Comparison of ENCODE assay signal across 22 cellular contexts in genomic region chr3:161400650-161401049, GRCh38. TPM values are rescaled to one million over a fixed set of nuclear protein-coding genes. Genes with fewer than 3 reads are reported as not detected.
DNase-seq lines count a peak whose midpoint lies in the region; ATAC-seq and TF ChIP-seq lines count a peak whose summit lies in the region.
"Had no signal": no experiment of that assay in that cellular context is flagged by ENCODE, and none has a peak within 500 bp of the region (broad histone marks: within the 10 kb centered on the region; RNA-seq: fewer than 3 reads in every experiment).

No MANE protein-coding gene starts in this region.

- H3K4me3 ChIP-seq in SK-N-SH (ENCODE audit: low read depth in 2 of 2, low read length in 1 of 2): no peak overlapping the region
- H3K4me3 ChIP-seq in GM23338: no peak overlapping the region
- H3K4me3 ChIP-seq in liver (ENCODE audit: low read depth in 1 of 3, low read length in 3 of 3): no peak overlapping the region
- no peak overlapping the region for H3K4me3 ChIP-seq in mesodermal cell (ENCODE audit: extremely low read depth, insufficient read depth, low read length, poor library complexity, severe bottlenecking)
- no peak overlapping the region for H3K4me3 ChIP-seq in dorsolateral prefrontal cortex
- H3K4me3 ChIP-seq: A549; BLaER1 treated with 17β-estradiol and CSF1 and Interleukin-3, amounts not matched to agents 10 nM and 100 nM; GM12878 had no signal

- H3F3A ChIP-seq in SK-N-SH (replicated peaks; ENCODE audit: insufficient read depth) (no peaks in the 10 kb centered on the region), GM23338 (replicated peaks; ENCODE audit: low read depth) (no peaks in the 10 kb centered on the region)

- H3K79me2 ChIP-seq in SK-N-SH (ENCODE audit: insufficient read depth) (no peaks in the 10 kb centered on the region), GM23338 (replicated peaks; ENCODE audit: insufficient read depth) (no peaks in the 10 kb centered on the region)

- H3K27me3 ChIP-seq in SK-N-SH (ENCODE audit: insufficient read depth) (no peaks in the 10 kb centered on the region), GM23338 (ENCODE audit: insufficient read depth) (no peaks in the 10 kb centered on the region), liver (ENCODE audit: control insufficient read depth in 4 of 4, insufficient read depth in 4 of 4, low read length in 3 of 4) (no peaks in the 10 kb centered on the region), dorsolateral prefrontal cortex (no peaks in the 10 kb centered on the region)
- H3K27me3 ChIP-seq: BE2C; BLaER1 treated with 17β-estradiol and CSF1 and Interleukin-3, amounts not matched to agents 10 nM and 100 nM had no signal

- no peak overlapping the region for H3K4me3 Mint-ChIP-seq in GM23338
- H3K4me3 Mint-ChIP-seq: CD14-positive monocyte; CD4-positive, alpha-beta T cell; CD8-positive, alpha-beta memory T cell; H9 had no signal

- CTCF ChIA-PET in SK-N-SH (lab: Yijun Ruan, JAX): interaction anchor here (0.7 to 4.5 kb wide), 4 partner anchors 8 to 559 kb away, joined by 3 to 17 read pairs (median 4); no protein-coding TSS in a partner anchor

- H3K27me3 Mint-ChIP-seq in GM23338 (ENCODE audit: insufficient read depth, low read depth, poor library complexity): peaks cover 4% of the 10 kb centered on the region
- H3K27me3 Mint-ChIP-seq: CD4-positive, alpha-beta T cell had no signal

- H3K9ac ChIP-seq in SK-N-SH: no peak overlapping the region
- no peak overlapping the region for H3K9ac ChIP-seq in liver (ENCODE audit: low read depth in 1 of 2, low read length in 2 of 2)
- H3K9ac ChIP-seq: BLaER1 treated with 17β-estradiol and CSF1 and Interleukin-3, amounts not matched to agents 10 nM and 100 nM had no signal

- H3K4me1 ChIP-seq in SK-N-SH (ENCODE audit: control insufficient read depth in 1 of 2, insufficient read depth in 2 of 2, low read depth in 1 of 2, low read length in 1 of 2) (peaks cover 0 to 13% of the 10 kb centered on the region in 2 experiments; a peak in 2 of 4 replicates), GM23338 (ENCODE audit: insufficient read depth) (no peaks in the 10 kb centered on the region), liver (ENCODE audit: control insufficient read depth in 4 of 4, insufficient read depth in 4 of 4, low read length in 3 of 4) (peaks cover 0 to 8% (median 2%) of the 10 kb centered on the region in 4 donors), mesodermal cell (ENCODE audit: control insufficient read depth, insufficient read depth, low read length, poor library complexity, severe bottlenecking) (no peaks in the 10 kb centered on the region)
- H3K4me1 ChIP-seq: A549 had no signal

- TF ChIP-seq CTCF in SK-N-SH (IDR thresholded peaks at IDR 0.05) (no peak), GM23338 (conservative IDR thresholded peaks at IDR 0.05; ENCODE audit: low read depth in 2 of 2) (no peak), liver (IDR thresholded peaks at IDR 0.05; ENCODE audit: low read depth, low read length, missing input control) (no peak), dorsolateral prefrontal cortex (IDR thresholded peaks at IDR 0.05 in 54 of 56, conservative IDR thresholded peaks at IDR 0.05 in 2 of 56; ENCODE audit: low read depth in 1 of 56, partially characterized antibody in 56 of 56) (no peak)

- H3K9me3 Mint-ChIP-seq in GM23338: peaks cover 15% of the 10 kb centered on the region; the same call in 2 of the 3 replicates

- no peak for ATAC-seq in SK-N-SH treated with all-trans-retinoic acid at 6 μM for 48 hours
- ATAC-seq in GM23338: no peak
- no peak for ATAC-seq in GM21737 (IDR thresholded peaks at IDR 0.05; ENCODE audit: unreplicated experiment)
- ATAC-seq: A549, GM12878, HCT116 had no signal

- H4K20me1 ChIP-seq in SK-N-SH (ENCODE audit: insufficient read depth) (no peaks in the 10 kb centered on the region), GM23338 (replicated peaks; ENCODE audit: insufficient read depth) (no peaks in the 10 kb centered on the region)
- H4K20me1 ChIP-seq: BLaER1 treated with 17β-estradiol and CSF1 and Interleukin-3, amounts not matched to agents 10 nM and 100 nM had no signal

- no peaks in the 10 kb centered on the region for H3K36me3 ChIP-seq in SK-N-SH (replicated peaks in 1 of 2; ENCODE audit: control insufficient read depth in 1 of 2, insufficient read depth in 2 of 2, low read length in 1 of 2)
- H3K36me3 ChIP-seq in GM23338 (ENCODE audit: insufficient read depth): no peaks in the 10 kb centered on the region
- H3K36me3 ChIP-seq in liver (ENCODE audit: control insufficient read depth in 4 of 4, insufficient read depth in 3 of 4, low read depth in 1 of 4, low read length in 3 of 4): no peaks in the 10 kb centered on the region
- H3K36me3 ChIP-seq in mesodermal cell (ENCODE audit: control insufficient read depth, insufficient read depth, low read length): no peaks in the 10 kb centered on the region
- H3K36me3 ChIP-seq: BE2C; BLaER1 treated with 17β-estradiol and CSF1 and Interleukin-3, amounts not matched to agents 10 nM and 100 nM had no signal

- H3K9me2 ChIP-seq in SK-N-SH: no peaks in the 10 kb centered on the region
- H3K9me2 ChIP-seq in GM23338 (ENCODE audit: insufficient read depth): no peaks in the 10 kb centered on the region; the same call in 1 of the 2 replicates

- DNase-seq in SK-N-SH: no peak
- DNase-seq in GM23338 (ENCODE audit: low spot score): no peak
- no peak for DNase-seq in dorsolateral prefrontal cortex
- DNase-seq: ACHN; AML-193; CD4-positive, alpha-beta T cell; CD8-positive, alpha-beta memory T cell; DMS 273 treated with DMSO at 0.1 percent for 48 hours; DMS79; GDM1; H9 had no signal

- no peak for TF ChIP-seq EP300 in SK-N-SH (IDR thresholded peaks at IDR 0.05; ENCODE audit: borderline replicate concordance in 1 of 2, low read depth in 1 of 2, low read length in 1 of 2)

- no peaks in the 10 kb centered on the region for H3K4me1 Mint-ChIP-seq in GM23338
- H3K4me1 Mint-ChIP-seq: H9 had no signal

- TF ChIP-seq RAD21 in SK-N-SH (IDR thresholded peaks at IDR 0.05; ENCODE audit: low read length) (no peak), liver (IDR thresholded peaks at IDR 0.05) (no peak)

- H3K27ac Mint-ChIP-seq in GM23338: no peak overlapping the region
- H3K27ac Mint-ChIP-seq: CD14-positive monocyte; CD4-positive, alpha-beta T cell; CD8-positive, alpha-beta memory T cell; H9 had no signal

- H3K9me3 ChIP-seq in SK-N-SH (no peaks in the 10 kb centered on the region), liver (ENCODE audit: control insufficient read depth in 4 of 4, low read length in 3 of 4) (no peaks in the 10 kb centered on the region), mesodermal cell (ENCODE audit: control insufficient read depth, low read length) (peaks cover 5% of the 10 kb centered on the region)
- H3K9me3 ChIP-seq: BE2C had no signal

- peaks cover 20% of the 10 kb centered on the region; the same call in 2 of the 3 replicates for H3K36me3 Mint-ChIP-seq in GM23338 (ENCODE audit: low read depth)
- H3K36me3 Mint-ChIP-seq: CD14-positive monocyte had no signal

- intact Hi-C loops in dorsolateral prefrontal cortex (cut with DNase I): no loop called here

- H2AFZ ChIP-seq in SK-N-SH (ENCODE audit: low read depth) (no peak overlapping the region), GM23338 (0 out of 2 replicates have a peak overlapping the region, but pooled peaks have one; percentile 2)

- H3K27ac ChIP-seq in SK-N-SH (ENCODE audit: low read depth in 2 of 2, low read length in 1 of 2) (peak overlapping the region; percentile 41 to 92; a peak in 3 of 4 replicates), GM23338 (ENCODE audit: low read depth) (no peak overlapping the region), liver (ENCODE audit: low read depth in 1 of 2, low read length in 2 of 2) (no peak overlapping the region), mesodermal cell (ENCODE audit: low read depth, low read length, severe bottlenecking) (peak overlapping the region; percentile 16), dorsolateral prefrontal cortex (no peak overlapping the region)
- H3K27ac ChIP-seq: 22Rv1; A549; BLaER1 treated with 17β-estradiol and CSF1 and Interleukin-3, amounts not matched to agents 10 nM and 100 nM had no signal

- POLR2A ChIA-PET in SK-N-SH (lab: Yijun Ruan, JAX): interaction anchor here (1.4 kb wide), 1 partner anchor 28 kb away, joined by 7 read pairs; no protein-coding TSS in a partner anchor

- 81% methylated on average over 4 of the region's 4 CpGs for WGBS in SK-N-SH (ENCODE audit: low lambda C conversion rate)
- 52% methylated on average over 4 of the region's 4 CpGs for WGBS in liver
- 60 to 75% methylated on average over 1 to 2 of the region's 4 CpGs for WGBS in mesodermal cell (ENCODE audit: insufficient coverage in 2 of 2), 2 experiments

- H3K4me2 ChIP-seq in SK-N-SH: no peak overlapping the region
- H3K4me2 ChIP-seq in GM23338: no peak overlapping the region
- H3K4me2 ChIP-seq: A549; BLaER1 treated with 17β-estradiol and CSF1 and Interleukin-3, amounts not matched to agents 10 nM and 100 nM had no signal

TF ChIP-seq in SK-N-SH, 30 proteins besides CTCF, POLR2A, EP300 and RAD21 (continues in another document):
- TF ChIP-seq EZH2phosphoT487 (IDR thresholded peaks at IDR 0.05; ENCODE audit: borderline replicate concordance, low read depth) (no peak), MXI1 (IDR thresholded peaks at IDR 0.05; ENCODE audit: low read depth, low read length) (no peak), CHD2 (IDR thresholded peaks at IDR 0.05; ENCODE audit: low read length, partially characterized antibody) (no peak)

TF ChIP-seq in SK-N-SH treated with all-trans-retinoic acid at 6 μM for 48 hours, 23 proteins besides CTCF, POLR2A, EP300 and RAD21 (continues in another document):
- TF ChIP-seq ESRRG (CRISPR knock-in tag; IDR thresholded peaks at IDR 0.05): no peak
- TF ChIP-seq CSDC2 (CRISPR knock-in tag; IDR thresholded peaks at IDR 0.05): no peak
- no peak for TF ChIP-seq ZNF565 (CRISPR knock-in tag; conservative IDR thresholded peaks at IDR 0.05; ENCODE audit: low read depth)

TF ChIP-seq in liver, 16 proteins besides CTCF, POLR2A, EP300 and RAD21 (continues in another document):
- no peak for TF ChIP-seq JUND (IDR thresholded peaks at IDR 0.05)
- no peak for TF ChIP-seq GABPA (IDR thresholded peaks at IDR 0.05 in 1 of 2, conservative IDR thresholded peaks at IDR 0.05 in 1 of 2)
- no peak for TF ChIP-seq FOXA1 (IDR thresholded peaks at IDR 0.05)
- TF ChIP-seq HNF4A (conservative IDR thresholded peaks at IDR 0.05): peak; percentile 22 to 52
- no peak for TF ChIP-seq MAX (IDR thresholded peaks at IDR 0.05)

RNA-seq across cellular contexts. Expression of gene SPTSSB, which starts 29.3 kb away (rescaled TPM):
- polyA plus RNA-seq in SK-N-SH (2012; rRNA removed) (0.07 and 0.57 TPM in 2 replicates), GM23338 (2016; fragmentation: Nextera tagmentation; extraction: Ambion mirVana) (20.8 and 23.5 TPM in 2 replicates), liver (under 1 TPM; 0.02 to 0.08 TPM)
- 0.36 and 0.75 TPM in 2 replicates for polyA plus RNA-seq in SK-N-SH (2012; cell fraction: cytosol; rRNA removed)
- 0.13 and 0.23 TPM in 2 replicates for polyA plus RNA-seq in SK-N-SH (2012; cell fraction: nucleus; rRNA removed)
- total RNA-seq in GM23338 (2014; rRNA removed; shearing (Covaris generic)): 33.0 and 33.5 TPM in 2 replicates
- total RNA-seq in liver (1 to 10 TPM in 1 of 2 donors, under 1 TPM in 1; under 0.01 to 1.0 TPM), dorsolateral prefrontal cortex (10 to 100 TPM in 102 of 120 experiments, 1 to 10 TPM in 18; 6.5 to 56.0 (median 24.3) TPM)
- polyA plus RNA-seq in mesodermal cell (2013, experiment 1 of 2): 2.1 TPM
- polyA plus RNA-seq in mesodermal cell (2013, experiment 2 of 2): 1.0 TPM
- total RNA-seq: CD8-positive, alpha-beta memory T cell had no signal
- polyA plus RNA-seq: CD14-positive monocyte had no signal

Comparison
In these comparisons a context has a peak if more than half of its experiments do, and no peak if none do; other contexts are left out.
1. H3K27ac ChIP-seq: peak in SK-N-SH (2 of 2) and mesodermal cell (single experiment); none in GM23338 (single experiment), liver (0 of 2) and dorsolateral prefrontal cortex (0 of 59).